20 cellular contexts compared by ENCODE assay signal in genomic region chr16:17970816-17971291, GRCh38.
DNase-seq lines count a peak whose midpoint lies in the region; ATAC-seq, FAIRE-seq and TF ChIP-seq lines count a peak whose summit lies in the region.
"Had no signal": no experiment of that assay in that cellular context is flagged by ENCODE, and none has a peak within 500 bp of the region (broad histone marks: within the 10 kb centered on the region; RNA-seq: fewer than 3 reads in every experiment).

No MANE protein-coding gene starts in this region.

- peak overlapping the region; percentile 29 for H3K4me3 Mint-ChIP-seq in nephron progenitor cell
- H3K4me3 Mint-ChIP-seq in naive thymus-derived CD8-positive, alpha-beta T cell, result no peak overlapping the region
- H3K4me3 Mint-ChIP-seq: activated naive CD8-positive, alpha-beta T cell had no signal

- POLR2A ChIA-PET in K562 (lab: Yijun Ruan, JAX), result interaction anchor here (0.6 to 1.2 kb wide), 3 partner anchors 14 to 55 kb away, joined by 3 read pairs; no protein-coding TSS in a partner anchor
- POLR2A ChIA-PET in naive thymus-derived CD8-positive, alpha-beta T cell (lab: Charles Lee), result no interaction called here

- H3K4me2 ChIP-seq in K562 (ENCODE audit: insufficient read depth, low read length), result no peak overlapping the region

- no peak for FAIRE-seq in K562 (lab: Jason Lieb, UNC)

- no peak for TF ChIP-seq POLR2A in K562 (conservative IDR thresholded peaks at IDR 0.05)

- H3K79me2 ChIP-seq in K562 (ENCODE audit: control insufficient read depth, insufficient read depth, low read length), result no peaks in the 10 kb centered on the region

- peak; percentile 22 for DNase-seq in AG10803 (ENCODE audit: low read depth)
- no peak for DNase-seq in K562 (ENCODE audit: extremely low read depth in 1 of 4, low spot score in 3 of 4)
- DNase-seq in nephron progenitor cell, result no peak
- DNase-seq in activated CD4-positive, CD25-positive, alpha-beta regulatory T cell treated with anti-CD3 and anti-CD28 coated beads, Interleukin-2, amount 50 U/mL, for 72 hours, result no peak
- DNase-seq in HT-29 (ENCODE audit: low spot score), result no peak
- DNase-seq in naive thymus-derived CD8-positive, alpha-beta T cell, result no peak
- DNase-seq: activated CD4-positive, alpha-beta T cell treated with anti-CD3 and anti-CD28 coated beads for 4 hours; activated T-cell treated with anti-CD3 and anti-CD28 coated beads for 4 hours; Calu3; head of caudate nucleus; kidney glomerular epithelial cell; MM.1S; NCI-H2081 treated with DMSO at 0.1 percent for 48 hours; SHP77; stimulated activated naive CD4-positive, alpha-beta T cell treated with Interleukin-2 at 50 U/mL for 16 hours had no signal

- BruUV-seq in K562 (replicated peaks; lab: Mats Ljungman, UMichigan), result no TSS peak

- no peaks in the 10 kb centered on the region for H3K9me3 ChIP-seq in K562 (replicated peaks; ENCODE audit: control insufficient read depth, insufficient read depth, low read depth, low read length)
- H3K9me3 ChIP-seq: prostate gland had no signal

- H3K9ac ChIP-seq in K562 (ENCODE audit: insufficient read depth in 1 of 2, low read depth in 2 of 2, low read length in 2 of 2), result no peak overlapping the region

- H3K4me1 Mint-ChIP-seq in nephron progenitor cell, result peaks cover 45% of the 10 kb centered on the region
- no peaks in the 10 kb centered on the region for H3K4me1 Mint-ChIP-seq in naive thymus-derived CD8-positive, alpha-beta T cell

- no peaks in the 10 kb centered on the region for H3K27me3 ChIP-seq in K562 (ENCODE audit: control insufficient read depth in 2 of 2, insufficient read depth in 2 of 2, low read length in 2 of 2)

- in situ Hi-C loops in K562 (cut with MboI), result no loop called here

- no peak for TF ChIP-seq RAD21 in K562 (CRISPR knock-in tag; conservative IDR thresholded peaks at IDR 0.05 in 1 of 2, IDR thresholded peaks at IDR 0.05 in 1 of 2)

- intact Hi-C loops in K562 (cut with micrococcal nuclease), result no loop called here

- ATAC-seq in K562, result no peak
- ATAC-seq in GM18909 (IDR thresholded peaks at IDR 0.05; ENCODE audit: poor library complexity, unreplicated experiment), result no peak
- no peak for ATAC-seq in naive thymus-derived CD8-positive, alpha-beta T cell
- ATAC-seq: esophagus mucosa had no signal

- peaks cover 21% of the 10 kb centered on the region for H3K27me3 Mint-ChIP-seq in nephron progenitor cell (ENCODE audit: low read depth, poor library complexity)
- H3K27me3 Mint-ChIP-seq in naive thymus-derived CD8-positive, alpha-beta T cell, result peaks cover 8 to 15% (median 11%) of the 10 kb centered on the region in 5 donors

- H3K4me1 ChIP-seq in K562 (replicated peaks in 1 of 2; ENCODE audit: control insufficient read depth in 2 of 2, insufficient read depth in 2 of 2, low read length in 2 of 2), result no peaks in the 10 kb centered on the region

- 34% methylated on average over 3 of the region's 3 CpGs for WGBS in K562 (ENCODE audit: insufficient coverage, low coverage, missing lambda C conversion rate)

- H3K27ac ChIP-seq in K562 (ENCODE audit: extremely low read depth, low read depth, low read length), result no peak overlapping the region; the same call in 2 of the 3 replicates
- H3K27ac ChIP-seq: prostate gland had no signal

- no peaks in the 10 kb centered on the region for H4K20me1 ChIP-seq in K562 (replicated peaks; ENCODE audit: control insufficient read depth, insufficient read depth, low read length)

- peaks cover 9% of the 10 kb centered on the region for H3K36me3 Mint-ChIP-seq in nephron progenitor cell (ENCODE audit: low read depth)
- H3K36me3 Mint-ChIP-seq in naive thymus-derived CD8-positive, alpha-beta T cell, result no peaks in the 10 kb centered on the region
- H3K36me3 Mint-ChIP-seq: activated naive CD8-positive, alpha-beta T cell had no signal

- H3K9me3 Mint-ChIP-seq in nephron progenitor cell, result peaks cover 18% of the 10 kb centered on the region
- peaks cover 0 to 8% (median 1%) of the 10 kb centered on the region in 9 donors for H3K9me3 Mint-ChIP-seq in naive thymus-derived CD8-positive, alpha-beta T cell

- no peak for TF ChIP-seq EP300 in K562 (IDR thresholded peaks at IDR 0.05; ENCODE audit: low read length)

- no peak overlapping the region for H3K27ac Mint-ChIP-seq in nephron progenitor cell
- no peak overlapping the region for H3K27ac Mint-ChIP-seq in naive thymus-derived CD8-positive, alpha-beta T cell
- H3K27ac Mint-ChIP-seq: activated naive CD8-positive, alpha-beta T cell had no signal

- TF ChIP-seq CTCF in AG10803 (conservative IDR thresholded peaks at IDR 0.05; ENCODE audit: low read length), result peak; percentile 17; the same call in 1 of the 2 replicates
- TF ChIP-seq CTCF in GM12872 (IDR thresholded peaks at IDR 0.05; ENCODE audit: insufficient read depth, low read depth, low read length), result 0 out of 3 replicates have a peak, but pooled peaks have one; percentile 0
- peak in 2 of 3 experiments; percentile 16 to 22; a peak in 1 of 6 replicates for TF ChIP-seq CTCF in K562 (IDR thresholded peaks at IDR 0.05 in 2 of 3, conservative IDR thresholded peaks at IDR 0.05 in 1 of 3; ENCODE audit: insufficient read depth in 2 of 3, low read depth in 1 of 3, low read length in 3 of 3)
- no peak for TF ChIP-seq CTCF in nephron progenitor cell (IDR thresholded peaks at IDR 0.05)

- CTCF ChIA-PET in K562 (lab: Yijun Ruan, JAX; ENCODE audit: low intra/inter-chr PET ratio), result no interaction called here

- no peak overlapping the region for H2AFZ ChIP-seq in K562 (ENCODE audit: low read depth, low read length)

- H3K36me3 ChIP-seq in K562 (ENCODE audit: control insufficient read depth, insufficient read depth, low read length), result peaks cover 13% of the 10 kb centered on the region; the same call in 2 of the 3 replicates
- H3K36me3 ChIP-seq: prostate gland had no signal

- H3K9me1 ChIP-seq in K562 (ENCODE audit: control insufficient read depth, insufficient read depth, low read length), result no peaks in the 10 kb centered on the region

- no peak overlapping the region for H3K4me3 ChIP-seq in AG10803 (ENCODE audit: low read length)
- no peak overlapping the region for H3K4me3 ChIP-seq in K562
- H3K4me3 ChIP-seq: prostate gland had no signal

TF ChIP-seq in K562, 482 proteins besides CTCF, POLR2A, EP300 and RAD21:
- no peak for TF ChIP-seq MTA3 (IDR thresholded peaks at IDR 0.05; ENCODE audit: borderline replicate concordance)
- TF ChIP-seq NBN (IDR thresholded peaks at IDR 0.05; ENCODE audit: low read depth), result no peak
- TF ChIP-seq PCBP2 (IDR thresholded peaks at IDR 0.05; ENCODE audit: low read depth, low read length, poor library complexity, severe bottlenecking), result no peak
- TF ChIP-seq FIP1L1 (IDR thresholded peaks at IDR 0.05; ENCODE audit: low read depth, low read length, poor library complexity, severe bottlenecking), result no peak
- no peak for TF ChIP-seq POLR2B (IDR thresholded peaks at IDR 0.05; ENCODE audit: low read depth, partially characterized antibody)
- TF ChIP-seq BRCA1 (IDR thresholded peaks at IDR 0.05), result no peak
- TF ChIP-seq BRCA1 (CRISPR knock-in tag; IDR thresholded peaks at IDR 0.05), result no peak
- TF ChIP-seq NFATC3 (IDR thresholded peaks at IDR 0.05), result no peak
- TF ChIP-seq TSHZ1 (CRISPR knock-in tag; IDR thresholded peaks at IDR 0.05), result no peak
- TF ChIP-seq ELF2 (CRISPR knock-in tag; IDR thresholded peaks at IDR 0.05), result no peak
